In genomic region chr16:57759131-57759530, GRCh38 we compare ENCODE assay signal across 13 cellular contexts. TPM values are rescaled to one million over a fixed set of nuclear protein-coding genes. Genes with fewer than 3 reads are reported as not detected.
"Had no signal": no experiment of that assay in that cellular context is flagged by ENCODE, and none has a peak within 500 bp of the region (broad histone marks: within the 10 kb centered on the region; RNA-seq: fewer than 3 reads in every experiment).

No MANE protein-coding gene starts in this region.

- H3K4me1 ChIP-seq: uterus had no signal

- DNase-seq: activated CD4-positive, alpha-beta memory T cell treated with anti-CD3 and anti-CD28 coated beads, Interleukin-2, amount 10 ng/mL, durations not matched to agents 7 days and 5 days; activated CD4-positive, alpha-beta T cell treated with anti-CD3 and anti-CD28 coated beads for 4 hours; activated naive CD4-positive, alpha-beta T cell treated with anti-CD3 and anti-CD28 coated beads, Interleukin-2, amount 50 U/mL, for 16 hours; activated T-cell treated with anti-CD3 and anti-CD28 coated beads, Interleukin-2, amount 50 U/mL, for 24 hours; central memory CD4-positive, alpha-beta T cell; sigmoid colon; stimulated activated CD4-positive, alpha-beta T cell treated with anti-CD3 and anti-CD28 coated beads, Interleukin-12 subunit alpha, Interleukin-12 subunit beta, amount 100 ng/mL, for 4 hours; stimulated activated CD4-positive, alpha-beta T cell treated with anti-CD3 and anti-CD28 coated beads, Interleukin-2, amount 100 ng/mL, for 24 hours; uterus had no signal

- H3K36me3 ChIP-seq: uterus had no signal

- H3K27ac Mint-ChIP-seq: activated CD4-positive, alpha-beta memory T cell treated with anti-CD3 and anti-CD28 coated beads, Interleukin-2, amount 10 ng/mL, durations not matched to agents 7 days and 5 days; activated T-cell treated with anti-CD3 and anti-CD28 coated beads, Interleukin-2, amount 50 U/mL, for 24 hours had no signal

- H3K4me1 Mint-ChIP-seq: activated CD4-positive, alpha-beta memory T cell treated with anti-CD3 and anti-CD28 coated beads, Interleukin-2, amount 10 ng/mL, durations not matched to agents 7 days and 5 days had no signal

- H3K27me3 ChIP-seq: foreskin keratinocyte, sigmoid colon, uterus had no signal

- H3K4me3 ChIP-seq: sigmoid colon, uterus had no signal

- H3K9me3 ChIP-seq: sigmoid colon, uterus had no signal

- H3K9me3 Mint-ChIP-seq: activated CD4-positive, alpha-beta memory T cell treated with anti-CD3 and anti-CD28 coated beads, Interleukin-2, amount 10 ng/mL, durations not matched to agents 7 days and 5 days; activated T-cell treated with anti-CD3 and anti-CD28 coated beads, Interleukin-2, amount 50 U/mL, for 24 hours; effector memory CD8-positive, alpha-beta T cell; WTC11 had no signal

- H3K27me3 Mint-ChIP-seq: activated CD4-positive, alpha-beta memory T cell treated with anti-CD3 and anti-CD28 coated beads, Interleukin-2, amount 10 ng/mL, durations not matched to agents 7 days and 5 days; activated T-cell treated with anti-CD3 and anti-CD28 coated beads, Interleukin-2, amount 50 U/mL, for 24 hours; effector memory CD8-positive, alpha-beta T cell had no signal

- H3K27ac ChIP-seq: foreskin keratinocyte, sigmoid colon, uterus had no signal

- ATAC-seq: effector memory CD8-positive, alpha-beta T cell; WTC11 had no signal

- H3K4me3 Mint-ChIP-seq: activated CD4-positive, alpha-beta memory T cell treated with anti-CD3 and anti-CD28 coated beads, Interleukin-2, amount 10 ng/mL, durations not matched to agents 7 days and 5 days; activated T-cell treated with anti-CD3 and anti-CD28 coated beads, Interleukin-2, amount 50 U/mL, for 24 hours; WTC11 had no signal

RNA-seq across cellular contexts. Expression of gene KIFC3, which starts 43.2 kb away (rescaled TPM):
- total RNA-seq: activated CD4-positive, alpha-beta memory T cell treated with anti-CD3 and anti-CD28 coated beads, Interleukin-2, amount 10 ng/mL, durations not matched to agents 7 days and 5 days; T-helper 2 cell treated with Interferon-gamma antibody and Interleukin-4, amounts not matched to agents 100 ng/mL and 5 ng/mL, for 36 hours had no signal
